8 cellular contexts compared by ENCODE assay signal in the genomic region with DNA sequence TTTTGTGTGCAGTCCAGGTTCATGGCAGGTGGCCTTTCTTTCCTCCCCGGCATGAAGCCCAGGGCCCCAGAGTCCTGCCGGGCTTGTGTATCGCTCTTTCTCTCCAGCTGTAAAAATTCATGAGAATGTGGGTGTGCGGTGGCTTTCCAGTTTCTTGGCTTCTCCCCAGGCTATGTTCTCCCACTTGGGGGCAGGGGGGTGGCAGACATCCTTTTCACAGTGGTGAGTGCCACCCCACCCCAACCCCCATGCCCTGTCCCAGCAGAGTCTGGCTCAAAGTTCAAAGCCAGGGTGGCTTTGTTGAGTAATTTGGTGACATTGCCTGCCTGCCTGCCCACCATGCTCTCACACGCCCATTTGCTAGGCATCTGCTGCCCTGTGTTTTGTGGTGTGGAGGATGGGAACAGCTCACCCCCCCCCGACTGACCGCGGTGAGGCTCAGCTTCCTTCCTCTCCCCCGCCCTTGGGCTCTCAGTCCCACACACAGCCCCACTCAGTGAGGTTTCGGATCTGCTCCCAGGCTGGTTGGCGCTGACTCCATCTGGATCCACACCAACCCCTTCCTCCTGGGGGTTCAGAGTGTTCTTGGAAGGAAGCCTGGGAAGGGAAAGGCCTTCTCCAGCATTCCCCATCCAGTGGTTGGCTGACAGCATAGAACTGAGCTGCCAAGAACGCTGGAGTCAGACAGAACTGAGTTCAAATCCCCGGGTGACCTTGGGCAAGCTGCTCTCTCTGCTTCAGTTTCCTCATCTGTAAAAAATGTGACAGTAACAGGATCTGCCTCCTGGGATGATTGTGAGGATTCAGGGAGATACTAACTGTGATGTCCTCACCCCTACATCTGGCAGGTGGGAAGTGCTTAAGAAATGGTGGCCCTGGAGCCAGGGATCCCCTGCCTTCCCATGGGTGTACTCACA. TPM values are rescaled to one million over a fixed set of nuclear protein-coding genes. Genes with fewer than 3 reads are reported as not detected.
A peak's percentile ranks its signal among the peaks of the same experiment; 100 is the strongest.
DNase-seq lines count a peak whose midpoint lies in the region; ATAC-seq and TF ChIP-seq lines count a peak whose summit lies in the region.

No MANE protein-coding gene starts in this region.

- DNase-seq in Daoy (ENCODE audit: low read depth) (peak; percentile 91), LHCN-M2 (ENCODE audit: low read depth) (peak; percentile 99), right atrium auricular region (ENCODE audit: low spot score) (peak; percentile 96), putamen (ENCODE audit: low spot score) (peak; percentile 89), HPDE6-E6E7 (ENCODE audit: extremely low spot score) (no peak)
- no peak for DNase-seq in activated CD4-positive, alpha-beta T cell treated with anti-CD3 and anti-CD28 coated beads, Interleukin-2, amount 50 U/mL, for 4 hours

- H3K9me3 ChIP-seq in right atrium auricular region: no peaks in the 10 kb centered on the region

- ATAC-seq in GM21381 (IDR thresholded peaks at IDR 0.05; ENCODE audit: unreplicated experiment): peak; percentile 49

- H3K27me3 ChIP-seq in right atrium auricular region: no peaks in the 10 kb centered on the region

- peaks cover 4 to 80% of the 10 kb centered on the region in 2 donors for H3K4me1 ChIP-seq in right atrium auricular region

- H3K4me3 ChIP-seq in right atrium auricular region: no peak overlapping the region

- H3K27ac ChIP-seq in angular gyrus (ENCODE audit: low read depth, low read length) (peak overlapping the region; percentile 70), right atrium auricular region (peak overlapping the region; percentile 74 to 86)

- H3K36me3 ChIP-seq in right atrium auricular region: no peaks in the 10 kb centered on the region

- TF ChIP-seq CTCF in right atrium auricular region (IDR thresholded peaks at IDR 0.05): no peak

RNA-seq across cellular contexts. Expression of a gene that starts 36.1 kb away (rescaled TPM):
- total RNA-seq in Daoy (2014; rRNA removed; shearing (Covaris generic)): 9.7 and 12.0 TPM in 2 replicates
- total RNA-seq in LHCN-M2 (2014; rRNA removed) (39.8 and 41.4 TPM in 2 replicates), right atrium auricular region (10 to 100 TPM; 49.8 to 54.1 TPM)
- polyA plus RNA-seq in LHCN-M2 (2012): 5.9 TPM

RNA-seq across cellular contexts. Expression of a gene that starts 38.2 kb away (rescaled TPM):
- 0.17 TPM in 1 of 2 replicates, not detected in the other for total RNA-seq in Daoy (2014; rRNA removed; shearing (Covaris generic))
- total RNA-seq in LHCN-M2 (2014; rRNA removed) (1.7 and 1.8 TPM in 2 replicates), right atrium auricular region (under 1 TPM; 0.33 to 0.67 TPM)
- 2.4 TPM for polyA plus RNA-seq in LHCN-M2 (2012)

Comparison
In these comparisons a context has a peak if more than half of its experiments do, and no peak if none do; other contexts are left out.
1. DNase-seq: peak in Daoy (single experiment), LHCN-M2 (single experiment), right atrium auricular region (single experiment) and putamen (single experiment); none in HPDE6-E6E7 (single experiment) and activated CD4-positive, alpha-beta T cell treated with anti-CD3 and anti-CD28 coated beads, Interleukin-2, amount 50 U/mL, for 4 hours (0 of 2).